Comparison of ENCODE assay signal across 2 cellular contexts in the genomic region with DNA sequence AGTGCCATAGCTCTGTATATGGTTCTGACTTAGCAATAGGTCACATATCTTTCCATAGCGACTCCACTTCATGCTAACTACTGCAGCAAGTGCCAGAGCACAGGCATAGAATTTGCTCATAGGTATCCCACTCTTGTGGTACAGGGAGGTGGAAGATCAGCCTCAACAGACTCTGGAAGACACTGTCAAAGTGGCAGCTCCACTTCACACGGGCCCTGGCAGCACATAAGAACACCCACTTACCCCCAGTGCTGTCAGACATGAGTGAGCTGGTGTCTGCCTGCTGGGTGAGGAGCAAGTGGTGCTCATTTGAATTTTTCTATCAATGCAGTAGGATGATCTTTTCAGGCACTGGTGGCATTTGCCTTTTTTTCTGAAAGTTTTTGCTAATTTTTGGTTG.
TF ChIP-seq lines count a peak whose summit lies in the region.

No MANE protein-coding gene starts in this region.

TF ChIP-seq in GM23338, 12 proteins besides CTCF, POLR2A, EP300 and RAD21 (continues in another document):
- TF ChIP-seq, protein P1, sequence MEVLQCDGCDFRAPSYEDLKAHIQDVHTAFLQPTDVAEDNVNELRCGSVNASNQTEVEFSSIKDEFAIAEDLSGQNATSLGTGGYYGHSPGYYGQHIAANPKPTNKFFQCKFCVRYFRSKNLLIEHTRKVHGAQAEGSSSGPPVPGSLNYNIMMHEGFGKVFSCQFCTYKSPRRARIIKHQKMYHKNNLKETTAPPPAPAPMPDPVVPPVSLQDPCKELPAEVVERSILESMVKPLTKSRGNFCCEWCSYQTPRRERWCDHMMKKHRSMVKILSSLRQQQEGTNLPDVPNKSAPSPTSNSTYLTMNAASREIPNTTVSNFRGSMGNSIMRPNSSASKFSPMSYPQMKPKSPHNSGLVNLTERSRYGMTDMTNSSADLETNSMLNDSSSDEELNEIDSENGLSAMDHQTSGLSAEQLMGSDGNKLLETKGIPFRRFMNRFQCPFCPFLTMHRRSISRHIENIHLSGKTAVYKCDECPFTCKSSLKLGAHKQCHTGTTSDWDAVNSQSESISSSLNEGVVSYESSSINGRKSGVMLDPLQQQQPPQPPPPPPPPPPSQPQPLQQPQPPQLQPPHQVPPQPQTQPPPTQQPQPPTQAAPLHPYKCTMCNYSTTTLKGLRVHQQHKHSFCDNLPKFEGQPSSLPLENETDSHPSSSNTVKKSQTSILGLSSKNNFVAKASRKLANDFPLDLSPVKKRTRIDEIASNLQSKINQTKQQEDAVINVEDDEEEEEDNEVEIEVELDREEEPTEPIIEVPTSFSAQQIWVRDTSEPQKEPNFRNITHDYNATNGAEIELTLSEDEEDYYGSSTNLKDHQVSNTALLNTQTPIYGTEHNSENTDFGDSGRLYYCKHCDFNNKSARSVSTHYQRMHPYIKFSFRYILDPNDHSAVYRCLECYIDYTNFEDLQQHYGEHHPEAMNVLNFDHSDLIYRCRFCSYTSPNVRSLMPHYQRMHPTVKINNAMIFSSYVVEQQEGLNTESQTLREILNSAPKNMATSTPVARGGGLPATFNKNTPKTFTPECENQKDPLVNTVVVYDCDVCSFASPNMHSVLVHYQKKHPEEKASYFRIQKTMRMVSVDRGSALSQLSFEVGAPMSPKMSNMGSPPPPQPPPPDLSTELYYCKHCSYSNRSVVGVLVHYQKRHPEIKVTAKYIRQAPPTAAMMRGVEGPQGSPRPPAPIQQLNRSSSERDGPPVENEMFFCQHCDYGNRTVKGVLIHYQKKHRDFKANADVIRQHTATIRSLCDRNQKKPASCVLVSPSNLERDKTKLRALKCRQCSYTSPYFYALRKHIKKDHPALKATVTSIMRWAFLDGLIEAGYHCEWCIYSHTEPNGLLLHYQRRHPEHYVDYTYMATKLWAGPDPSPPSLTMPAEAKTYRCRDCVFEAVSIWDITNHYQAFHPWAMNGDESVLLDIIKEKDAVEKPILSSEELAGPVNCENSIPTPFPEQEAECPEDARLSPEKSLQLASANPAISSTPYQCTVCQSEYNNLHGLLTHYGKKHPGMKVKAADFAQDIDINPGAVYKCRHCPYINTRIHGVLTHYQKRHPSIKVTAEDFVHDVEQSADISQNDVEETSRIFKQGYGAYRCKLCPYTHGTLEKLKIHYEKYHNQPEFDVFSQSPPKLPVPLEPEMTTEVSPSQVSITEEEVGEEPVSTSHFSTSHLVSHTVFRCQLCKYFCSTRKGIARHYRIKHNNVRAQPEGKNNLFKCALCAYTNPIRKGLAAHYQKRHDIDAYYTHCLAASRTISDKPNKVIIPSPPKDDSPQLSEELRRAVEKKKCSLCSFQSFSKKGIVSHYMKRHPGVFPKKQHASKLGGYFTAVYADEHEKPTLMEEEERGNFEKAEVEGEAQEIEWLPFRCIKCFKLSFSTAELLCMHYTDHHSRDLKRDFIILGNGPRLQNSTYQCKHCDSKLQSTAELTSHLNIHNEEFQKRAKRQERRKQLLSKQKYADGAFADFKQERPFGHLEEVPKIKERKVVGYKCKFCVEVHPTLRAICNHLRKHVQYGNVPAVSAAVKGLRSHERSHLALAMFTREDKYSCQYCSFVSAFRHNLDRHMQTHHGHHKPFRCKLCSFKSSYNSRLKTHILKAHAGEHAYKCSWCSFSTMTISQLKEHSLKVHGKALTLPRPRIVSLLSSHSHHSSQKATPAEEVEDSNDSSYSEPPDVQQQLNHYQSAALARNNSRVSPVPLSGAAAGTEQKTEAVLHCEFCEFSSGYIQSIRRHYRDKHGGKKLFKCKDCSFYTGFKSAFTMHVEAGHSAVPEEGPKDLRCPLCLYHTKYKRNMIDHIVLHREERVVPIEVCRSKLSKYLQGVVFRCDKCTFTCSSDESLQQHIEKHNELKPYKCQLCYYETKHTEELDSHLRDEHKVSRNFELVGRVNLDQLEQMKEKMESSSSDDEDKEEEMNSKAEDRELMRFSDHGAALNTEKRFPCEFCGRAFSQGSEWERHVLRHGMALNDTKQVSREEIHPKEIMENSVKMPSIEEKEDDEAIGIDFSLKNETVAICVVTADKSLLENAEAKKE (CRISPR knock-in tag; IDR thresholded peaks at IDR 0.05): no peak
- no peak for TF ChIP-seq ZNF331 (CRISPR knock-in tag; IDR thresholded peaks at IDR 0.05; ENCODE audit: low read depth)
- no peak for TF ChIP-seq ZNF114 (CRISPR knock-in tag; IDR thresholded peaks at IDR 0.05)
- TF ChIP-seq CREB1 (CRISPR knock-in tag; IDR thresholded peaks at IDR 0.05; ENCODE audit: low read depth): no peak
- TF ChIP-seq EZH2phosphoT487 (IDR thresholded peaks at IDR 0.05; ENCODE audit: unreplicated experiment): no peak
- TF ChIP-seq NANOG (IDR thresholded peaks at IDR 0.05; ENCODE audit: borderline replicate concordance): no peak
- TF ChIP-seq JUNB (IDR thresholded peaks at IDR 0.05; ENCODE audit: unreplicated experiment): no peak
- TF ChIP-seq, protein P2, sequence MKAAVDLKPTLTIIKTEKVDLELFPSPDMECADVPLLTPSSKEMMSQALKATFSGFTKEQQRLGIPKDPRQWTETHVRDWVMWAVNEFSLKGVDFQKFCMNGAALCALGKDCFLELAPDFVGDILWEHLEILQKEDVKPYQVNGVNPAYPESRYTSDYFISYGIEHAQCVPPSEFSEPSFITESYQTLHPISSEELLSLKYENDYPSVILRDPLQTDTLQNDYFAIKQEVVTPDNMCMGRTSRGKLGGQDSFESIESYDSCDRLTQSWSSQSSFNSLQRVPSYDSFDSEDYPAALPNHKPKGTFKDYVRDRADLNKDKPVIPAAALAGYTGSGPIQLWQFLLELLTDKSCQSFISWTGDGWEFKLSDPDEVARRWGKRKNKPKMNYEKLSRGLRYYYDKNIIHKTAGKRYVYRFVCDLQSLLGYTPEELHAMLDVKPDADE (IDR thresholded peaks at IDR 0.05): no peak
- TF ChIP-seq POLR2AphosphoS5 (IDR thresholded peaks at IDR 0.05; ENCODE audit: low read depth): no peak
- TF ChIP-seq, protein P3, sequence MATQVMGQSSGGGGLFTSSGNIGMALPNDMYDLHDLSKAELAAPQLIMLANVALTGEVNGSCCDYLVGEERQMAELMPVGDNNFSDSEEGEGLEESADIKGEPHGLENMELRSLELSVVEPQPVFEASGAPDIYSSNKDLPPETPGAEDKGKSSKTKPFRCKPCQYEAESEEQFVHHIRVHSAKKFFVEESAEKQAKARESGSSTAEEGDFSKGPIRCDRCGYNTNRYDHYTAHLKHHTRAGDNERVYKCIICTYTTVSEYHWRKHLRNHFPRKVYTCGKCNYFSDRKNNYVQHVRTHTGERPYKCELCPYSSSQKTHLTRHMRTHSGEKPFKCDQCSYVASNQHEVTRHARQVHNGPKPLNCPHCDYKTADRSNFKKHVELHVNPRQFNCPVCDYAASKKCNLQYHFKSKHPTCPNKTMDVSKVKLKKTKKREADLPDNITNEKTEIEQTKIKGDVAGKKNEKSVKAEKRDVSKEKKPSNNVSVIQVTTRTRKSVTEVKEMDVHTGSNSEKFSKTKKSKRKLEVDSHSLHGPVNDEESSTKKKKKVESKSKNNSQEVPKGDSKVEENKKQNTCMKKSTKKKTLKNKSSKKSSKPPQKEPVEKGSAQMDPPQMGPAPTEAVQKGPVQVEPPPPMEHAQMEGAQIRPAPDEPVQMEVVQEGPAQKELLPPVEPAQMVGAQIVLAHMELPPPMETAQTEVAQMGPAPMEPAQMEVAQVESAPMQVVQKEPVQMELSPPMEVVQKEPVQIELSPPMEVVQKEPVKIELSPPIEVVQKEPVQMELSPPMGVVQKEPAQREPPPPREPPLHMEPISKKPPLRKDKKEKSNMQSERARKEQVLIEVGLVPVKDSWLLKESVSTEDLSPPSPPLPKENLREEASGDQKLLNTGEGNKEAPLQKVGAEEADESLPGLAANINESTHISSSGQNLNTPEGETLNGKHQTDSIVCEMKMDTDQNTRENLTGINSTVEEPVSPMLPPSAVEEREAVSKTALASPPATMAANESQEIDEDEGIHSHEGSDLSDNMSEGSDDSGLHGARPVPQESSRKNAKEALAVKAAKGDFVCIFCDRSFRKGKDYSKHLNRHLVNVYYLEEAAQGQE (IDR thresholded peaks at IDR 0.05; ENCODE audit: unreplicated experiment): no peak

TF ChIP-seq in GM12878, 131 proteins besides CTCF, POLR2A, EP300 and RAD21 (continues in another document):
- no peak for TF ChIP-seq CREM (IDR thresholded peaks at IDR 0.05; ENCODE audit: low read depth)
- no peak for TF ChIP-seq SRF (IDR thresholded peaks at IDR 0.05; ENCODE audit: low read depth in 2 of 2, low read length in 2 of 2)
- no peak for TF ChIP-seq MXI1 (IDR thresholded peaks at IDR 0.05; ENCODE audit: low read depth, low read length)
- TF ChIP-seq, protein P4, sequence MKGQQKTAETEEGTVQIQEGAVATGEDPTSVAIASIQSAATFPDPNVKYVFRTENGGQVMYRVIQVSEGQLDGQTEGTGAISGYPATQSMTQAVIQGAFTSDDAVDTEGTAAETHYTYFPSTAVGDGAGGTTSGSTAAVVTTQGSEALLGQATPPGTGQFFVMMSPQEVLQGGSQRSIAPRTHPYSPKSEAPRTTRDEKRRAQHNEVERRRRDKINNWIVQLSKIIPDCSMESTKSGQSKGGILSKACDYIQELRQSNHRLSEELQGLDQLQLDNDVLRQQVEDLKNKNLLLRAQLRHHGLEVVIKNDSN (IDR thresholded peaks at IDR 0.05; ENCODE audit: borderline replicate concordance, extremely low read length, insufficient read depth, low read depth, low read length): no peak
- TF ChIP-seq, protein P5, sequence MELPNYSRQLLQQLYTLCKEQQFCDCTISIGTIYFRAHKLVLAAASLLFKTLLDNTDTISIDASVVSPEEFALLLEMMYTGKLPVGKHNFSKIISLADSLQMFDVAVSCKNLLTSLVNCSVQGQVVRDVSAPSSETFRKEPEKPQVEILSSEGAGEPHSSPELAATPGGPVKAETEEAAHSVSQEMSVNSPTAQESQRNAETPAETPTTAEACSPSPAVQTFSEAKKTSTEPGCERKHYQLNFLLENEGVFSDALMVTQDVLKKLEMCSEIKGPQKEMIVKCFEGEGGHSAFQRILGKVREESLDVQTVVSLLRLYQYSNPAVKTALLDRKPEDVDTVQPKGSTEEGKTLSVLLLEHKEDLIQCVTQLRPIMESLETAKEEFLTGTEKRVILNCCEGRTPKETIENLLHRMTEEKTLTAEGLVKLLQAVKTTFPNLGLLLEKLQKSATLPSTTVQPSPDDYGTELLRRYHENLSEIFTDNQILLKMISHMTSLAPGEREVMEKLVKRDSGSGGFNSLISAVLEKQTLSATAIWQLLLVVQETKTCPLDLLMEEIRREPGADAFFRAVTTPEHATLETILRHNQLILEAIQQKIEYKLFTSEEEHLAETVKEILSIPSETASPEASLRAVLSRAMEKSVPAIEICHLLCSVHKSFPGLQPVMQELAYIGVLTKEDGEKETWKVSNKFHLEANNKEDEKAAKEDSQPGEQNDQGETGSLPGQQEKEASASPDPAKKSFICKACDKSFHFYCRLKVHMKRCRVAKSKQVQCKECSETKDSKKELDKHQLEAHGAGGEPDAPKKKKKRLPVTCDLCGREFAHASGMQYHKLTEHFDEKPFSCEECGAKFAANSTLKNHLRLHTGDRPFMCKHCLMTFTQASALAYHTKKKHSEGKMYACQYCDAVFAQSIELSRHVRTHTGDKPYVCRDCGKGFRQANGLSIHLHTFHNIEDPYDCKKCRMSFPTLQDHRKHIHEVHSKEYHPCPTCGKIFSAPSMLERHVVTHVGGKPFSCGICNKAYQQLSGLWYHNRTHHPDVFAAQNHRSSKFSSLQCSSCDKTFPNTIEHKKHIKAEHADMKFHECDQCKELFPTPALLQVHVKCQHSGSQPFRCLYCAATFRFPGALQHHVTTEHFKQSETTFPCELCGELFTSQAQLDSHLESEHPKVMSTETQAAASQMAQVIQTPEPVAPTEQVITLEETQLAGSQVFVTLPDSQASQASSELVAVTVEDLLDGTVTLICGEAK (IDR thresholded peaks at IDR 0.05; ENCODE audit: borderline replicate concordance): no peak
- TF ChIP-seq ZSCAN29 (IDR thresholded peaks at IDR 0.05): no peak
- TF ChIP-seq, protein P6, sequence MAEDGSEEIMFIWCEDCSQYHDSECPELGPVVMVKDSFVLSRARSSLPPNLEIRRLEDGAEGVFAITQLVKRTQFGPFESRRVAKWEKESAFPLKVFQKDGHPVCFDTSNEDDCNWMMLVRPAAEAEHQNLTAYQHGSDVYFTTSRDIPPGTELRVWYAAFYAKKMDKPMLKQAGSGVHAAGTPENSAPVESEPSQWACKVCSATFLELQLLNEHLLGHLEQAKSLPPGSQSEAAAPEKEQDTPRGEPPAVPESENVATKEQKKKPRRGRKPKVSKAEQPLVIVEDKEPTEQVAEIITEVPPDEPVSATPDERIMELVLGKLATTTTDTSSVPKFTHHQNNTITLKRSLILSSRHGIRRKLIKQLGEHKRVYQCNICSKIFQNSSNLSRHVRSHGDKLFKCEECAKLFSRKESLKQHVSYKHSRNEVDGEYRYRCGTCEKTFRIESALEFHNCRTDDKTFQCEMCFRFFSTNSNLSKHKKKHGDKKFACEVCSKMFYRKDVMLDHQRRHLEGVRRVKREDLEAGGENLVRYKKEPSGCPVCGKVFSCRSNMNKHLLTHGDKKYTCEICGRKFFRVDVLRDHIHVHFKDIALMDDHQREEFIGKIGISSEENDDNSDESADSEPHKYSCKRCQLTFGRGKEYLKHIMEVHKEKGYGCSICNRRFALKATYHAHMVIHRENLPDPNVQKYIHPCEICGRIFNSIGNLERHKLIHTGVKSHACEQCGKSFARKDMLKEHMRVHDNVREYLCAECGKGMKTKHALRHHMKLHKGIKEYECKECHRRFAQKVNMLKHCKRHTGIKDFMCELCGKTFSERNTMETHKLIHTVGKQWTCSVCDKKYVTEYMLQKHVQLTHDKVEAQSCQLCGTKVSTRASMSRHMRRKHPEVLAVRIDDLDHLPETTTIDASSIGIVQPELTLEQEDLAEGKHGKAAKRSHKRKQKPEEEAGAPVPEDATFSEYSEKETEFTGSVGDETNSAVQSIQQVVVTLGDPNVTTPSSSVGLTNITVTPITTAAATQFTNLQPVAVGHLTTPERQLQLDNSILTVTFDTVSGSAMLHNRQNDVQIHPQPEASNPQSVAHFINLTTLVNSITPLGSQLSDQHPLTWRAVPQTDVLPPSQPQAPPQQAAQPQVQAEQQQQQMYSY (CRISPR knock-in tag; IDR thresholded peaks at IDR 0.05): no peak
- TF ChIP-seq, protein P7, sequence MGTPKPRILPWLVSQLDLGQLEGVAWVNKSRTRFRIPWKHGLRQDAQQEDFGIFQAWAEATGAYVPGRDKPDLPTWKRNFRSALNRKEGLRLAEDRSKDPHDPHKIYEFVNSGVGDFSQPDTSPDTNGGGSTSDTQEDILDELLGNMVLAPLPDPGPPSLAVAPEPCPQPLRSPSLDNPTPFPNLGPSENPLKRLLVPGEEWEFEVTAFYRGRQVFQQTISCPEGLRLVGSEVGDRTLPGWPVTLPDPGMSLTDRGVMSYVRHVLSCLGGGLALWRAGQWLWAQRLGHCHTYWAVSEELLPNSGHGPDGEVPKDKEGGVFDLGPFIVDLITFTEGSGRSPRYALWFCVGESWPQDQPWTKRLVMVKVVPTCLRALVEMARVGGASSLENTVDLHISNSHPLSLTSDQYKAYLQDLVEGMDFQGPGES (IDR thresholded peaks at IDR 0.05): no peak
- no peak for TF ChIP-seq ZNF24 (IDR thresholded peaks at IDR 0.05)
- no peak for TF ChIP-seq SUPT20H (IDR thresholded peaks at IDR 0.05; ENCODE audit: borderline replicate concordance, control insufficient read depth, low read depth, low read length)
- TF ChIP-seq, protein P8, sequence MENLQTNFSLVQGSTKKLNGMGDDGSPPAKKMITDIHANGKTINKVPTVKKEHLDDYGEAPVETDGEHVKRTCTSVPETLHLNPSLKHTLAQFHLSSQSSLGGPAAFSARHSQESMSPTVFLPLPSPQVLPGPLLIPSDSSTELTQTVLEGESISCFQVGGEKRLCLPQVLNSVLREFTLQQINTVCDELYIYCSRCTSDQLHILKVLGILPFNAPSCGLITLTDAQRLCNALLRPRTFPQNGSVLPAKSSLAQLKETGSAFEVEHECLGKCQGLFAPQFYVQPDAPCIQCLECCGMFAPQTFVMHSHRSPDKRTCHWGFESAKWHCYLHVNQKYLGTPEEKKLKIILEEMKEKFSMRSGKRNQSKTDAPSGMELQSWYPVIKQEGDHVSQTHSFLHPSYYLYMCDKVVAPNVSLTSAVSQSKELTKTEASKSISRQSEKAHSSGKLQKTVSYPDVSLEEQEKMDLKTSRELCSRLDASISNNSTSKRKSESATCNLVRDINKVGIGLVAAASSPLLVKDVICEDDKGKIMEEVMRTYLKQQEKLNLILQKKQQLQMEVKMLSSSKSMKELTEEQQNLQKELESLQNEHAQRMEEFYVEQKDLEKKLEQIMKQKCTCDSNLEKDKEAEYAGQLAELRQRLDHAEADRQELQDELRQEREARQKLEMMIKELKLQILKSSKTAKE (IDR thresholded peaks at IDR 0.05; ENCODE audit: low read depth, poor library complexity, severe bottlenecking): no peak
- no peak for TF ChIP-seq ZNF207 (IDR thresholded peaks at IDR 0.05; ENCODE audit: borderline replicate concordance)
- TF ChIP-seq CHD2 (IDR thresholded peaks at IDR 0.05; ENCODE audit: borderline replicate concordance, low read depth, low read length): no peak
